ENCODE assay signal across 21 cellular contexts in the genomic region with DNA sequence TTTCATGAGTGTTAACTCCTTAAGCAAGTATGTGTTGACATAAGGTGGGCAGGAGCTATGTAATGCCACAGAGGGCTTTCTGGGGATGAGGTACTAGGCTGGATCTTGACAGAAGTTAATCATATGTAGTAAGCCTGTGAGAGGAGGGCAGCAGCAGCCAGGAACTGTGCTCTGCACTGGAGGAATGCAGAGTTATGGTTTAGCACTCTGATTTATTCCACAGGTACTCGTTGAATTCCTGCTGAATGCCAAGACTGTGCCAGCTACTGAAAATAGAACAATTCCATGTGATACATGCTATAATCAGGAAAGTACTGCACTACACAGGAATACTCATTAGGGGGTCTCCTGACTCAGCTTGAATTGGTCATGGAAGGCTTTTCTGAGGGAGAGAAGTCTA. TPM values are rescaled to one million over a fixed set of nuclear protein-coding genes. Genes with fewer than 3 reads are reported as not detected.
DNase-seq lines count a peak whose midpoint lies in the region; ATAC-seq, FAIRE-seq and TF ChIP-seq lines count a peak whose summit lies in the region.
"Had no signal": no experiment of that assay in that cellular context is flagged by ENCODE, and none has a peak within 500 bp of the region (broad histone marks: within the 10 kb centered on the region; RNA-seq: fewer than 3 reads in every experiment).

No MANE protein-coding gene starts in this region.

- FAIRE-seq in astrocyte (lab: Jason Lieb, UNC), result no peak

- TF ChIP-seq CTCF in left ventricle myocardium inferior (IDR thresholded peaks at IDR 0.05; ENCODE audit: borderline replicate concordance) (no peak), astrocyte (IDR thresholded peaks at IDR 0.05; ENCODE audit: insufficient read depth, low read depth, low read length) (no peak), GM10248 (IDR thresholded peaks at IDR 0.05; ENCODE audit: control extremely low read depth, extremely low read depth, low read depth, missing control alignments) (no peak)

- H3K4me1 ChIP-seq in left ventricle myocardium inferior (peaks cover 98% of the 10 kb centered on the region), right cardiac atrium (ENCODE audit: control insufficient read depth, insufficient read depth, low read length) (peaks cover 57% of the 10 kb centered on the region), astrocyte (ENCODE audit: insufficient read depth, low read length) (peaks cover 21% of the 10 kb centered on the region)
- H3K4me1 ChIP-seq in naive thymus-derived CD4-positive, alpha-beta T cell (ENCODE audit: control insufficient read depth in 2 of 2, insufficient read depth in 2 of 2, low read length in 2 of 2), result peaks cover 51 to 75% of the 10 kb centered on the region in 2 donors
- H3K4me1 ChIP-seq: foreskin keratinocyte had no signal

- H4K20me1 ChIP-seq in astrocyte (ENCODE audit: insufficient read depth, low read length), result peaks cover 89% of the 10 kb centered on the region

- peaks cover 29% of the 10 kb centered on the region for H3K4me1 Mint-ChIP-seq in astrocyte (ENCODE audit: low read depth, unreplicated experiment)
- peaks cover 72 to 97% (median 93%) of the 10 kb centered on the region in 7 donors for H3K4me1 Mint-ChIP-seq in naive thymus-derived CD4-positive, alpha-beta T cell

- no peaks in the 10 kb centered on the region for H3K36me3 ChIP-seq in left ventricle myocardium inferior
- H3K36me3 ChIP-seq in astrocyte (ENCODE audit: insufficient read depth, low read length), result no peaks in the 10 kb centered on the region
- H3K36me3 ChIP-seq in naive thymus-derived CD4-positive, alpha-beta T cell (ENCODE audit: control insufficient read depth in 2 of 3, insufficient read depth in 3 of 3, low read length in 3 of 3), result no peaks in the 10 kb centered on the region
- H3K36me3 ChIP-seq: suprapubic skin had no signal

- no peak overlapping the region for H3K4me3 ChIP-seq in left ventricle myocardium inferior
- H3K4me3 ChIP-seq in right cardiac atrium (ENCODE audit: low read length), result no peak overlapping the region
- H3K4me3 ChIP-seq in astrocyte (ENCODE audit: insufficient read depth, low read depth, low read length), result no peak overlapping the region
- H3K4me3 ChIP-seq in naive thymus-derived CD4-positive, alpha-beta T cell (ENCODE audit: low read length), result no peak overlapping the region
- H3K4me3 ChIP-seq: BLaER1, suprapubic skin had no signal

- 49% methylated on average over 1 of the region's 1 CpG for WGBS in right cardiac atrium

- no peak overlapping the region for H3K9ac ChIP-seq in astrocyte (ENCODE audit: low read length)
- H3K9ac ChIP-seq: BLaER1, KMS-11, parathyroid adenoma had no signal

- H3K36me3 Mint-ChIP-seq in astrocyte (ENCODE audit: low read depth, unreplicated experiment), result peaks cover 15% of the 10 kb centered on the region
- peaks cover 0 to 40% (median 10%) of the 10 kb centered on the region in 5 donors for H3K36me3 Mint-ChIP-seq in naive thymus-derived CD4-positive, alpha-beta T cell

- H3K9me3 Mint-ChIP-seq in astrocyte (ENCODE audit: unreplicated experiment), result no peaks in the 10 kb centered on the region
- H3K9me3 Mint-ChIP-seq in naive thymus-derived CD4-positive, alpha-beta T cell, result peaks cover 0 to 9% (median 3%) of the 10 kb centered on the region in 11 donors
- H3K9me3 Mint-ChIP-seq: endodermal cell, H9 had no signal

- H3K27ac ChIP-seq in left ventricle myocardium inferior (replicated peaks), result peak overlapping the region; percentile 84
- H3K27ac ChIP-seq in right cardiac atrium (ENCODE audit: low read length), result no peak overlapping the region
- no peak overlapping the region for H3K27ac ChIP-seq in astrocyte (ENCODE audit: low read depth, low read length)
- H3K27ac ChIP-seq in naive thymus-derived CD4-positive, alpha-beta T cell (ENCODE audit: low read depth, low read length), result no peak overlapping the region
- H3K27ac ChIP-seq: BLaER1, foreskin keratinocyte, KMS-11, parathyroid adenoma, suprapubic skin had no signal

- DNase-seq in left ventricle myocardium inferior (no peak), right cardiac atrium (no peak), astrocyte (ENCODE audit: low read depth) (peak; percentile 61), GM10248 (ENCODE audit: extremely low spot score) (no peak), RKO (ENCODE audit: low spot score) (no peak), AML-193 (lab: John Stamatoyannopoulos, UW) (no peak), T-helper 9 cell (no peak)
- no peak for DNase-seq in naive thymus-derived CD4-positive, alpha-beta T cell
- DNase-seq: activated CD4-positive, alpha-beta T cell treated with anti-CD3 and anti-CD28 coated beads, Interleukin-2, amount 50 U/mL, for 1 hour; central memory CD4-positive, alpha-beta T cell; endodermal cell; foreskin keratinocyte; H9; NCI-H1417; NCI-H510A treated with DMSO at 0.1 percent for 48 hours; PC-3; T-helper 2 cell had no signal

- POLR2A ChIA-PET in naive thymus-derived CD4-positive, alpha-beta T cell (lab: Charles Lee), result interaction anchor here (0.8 to 1.6 kb wide), 4 partner anchors 35 to 57 kb away, joined by 3 to 5 read pairs (median 4); no protein-coding TSS in a partner anchor
- POLR2A ChIA-PET in GM10248 (lab: Yijun Ruan, JAX), result no interaction called here

- no peaks in the 10 kb centered on the region for H3K27me3 Mint-ChIP-seq in astrocyte (ENCODE audit: low read depth, unreplicated experiment)
- no peaks in the 10 kb centered on the region for H3K27me3 Mint-ChIP-seq in naive thymus-derived CD4-positive, alpha-beta T cell

- H2AFZ ChIP-seq in astrocyte (ENCODE audit: low read depth, low read length), result no peak overlapping the region
- H2AFZ ChIP-seq: parathyroid adenoma had no signal

- CTCF ChIA-PET in naive thymus-derived CD4-positive, alpha-beta T cell (lab: Charles Lee), result interaction anchor here (0.7 to 0.9 kb wide), 2 partner anchors 12 to 50 kb away, joined by 3 read pairs; no protein-coding TSS in a partner anchor
- CTCF ChIA-PET in GM10248 (lab: Yijun Ruan, JAX), result interaction anchor here (0.6 to 2.3 kb wide), 5 partner anchors 11 to 41 kb away, joined by 3 to 8 read pairs (median 3); no protein-coding TSS in a partner anchor

- peaks cover 78% of the 10 kb centered on the region for H3K79me2 ChIP-seq in astrocyte (ENCODE audit: insufficient read depth, low read length)

- no peak overlapping the region for H3K4me2 ChIP-seq in astrocyte (ENCODE audit: low read length)
- H3K4me2 ChIP-seq: KMS-11 had no signal

- no peak overlapping the region for H3K4me3 Mint-ChIP-seq in astrocyte (ENCODE audit: unreplicated experiment)
- peak overlapping the region in 4 of 10 donors; percentile 10 to 74 (median 26) for H3K4me3 Mint-ChIP-seq in naive thymus-derived CD4-positive, alpha-beta T cell
- H3K4me3 Mint-ChIP-seq: endodermal cell, H9 had no signal

- H3K27me3 ChIP-seq in left ventricle myocardium inferior (ENCODE audit: low read depth) (no peaks in the 10 kb centered on the region), right cardiac atrium (ENCODE audit: control insufficient read depth, insufficient read depth) (no peaks in the 10 kb centered on the region), astrocyte (ENCODE audit: insufficient read depth, low read length) (no peaks in the 10 kb centered on the region)
- H3K27me3 ChIP-seq in naive thymus-derived CD4-positive, alpha-beta T cell (ENCODE audit: control insufficient read depth in 2 of 2, insufficient read depth in 2 of 2, low read length in 2 of 2), result no peaks in the 10 kb centered on the region
- H3K27me3 ChIP-seq: BLaER1, foreskin keratinocyte, suprapubic skin had no signal

- no peak for ATAC-seq in right cardiac atrium
- no peak for ATAC-seq in naive thymus-derived CD4-positive, alpha-beta T cell
- ATAC-seq: foreskin keratinocyte, PC-3 had no signal

- H3K9me3 ChIP-seq in left ventricle myocardium inferior (replicated peaks) (no peaks in the 10 kb centered on the region), right cardiac atrium (ENCODE audit: control insufficient read depth, low read length) (no peaks in the 10 kb centered on the region), astrocyte (ENCODE audit: insufficient read depth, low read depth, low read length) (no peaks in the 10 kb centered on the region)
- no peaks in the 10 kb centered on the region for H3K9me3 ChIP-seq in naive thymus-derived CD4-positive, alpha-beta T cell (ENCODE audit: control insufficient read depth in 2 of 3, low read length in 3 of 3)
- H3K9me3 ChIP-seq: suprapubic skin had no signal

- no peak overlapping the region for H3K27ac Mint-ChIP-seq in astrocyte (ENCODE audit: unreplicated experiment)
- H3K27ac Mint-ChIP-seq in naive thymus-derived CD4-positive, alpha-beta T cell, result peak overlapping the region in 8 of 9 donors; percentile 32 to 94 (median 65)
- H3K27ac Mint-ChIP-seq: endodermal cell had no signal

- intact Hi-C loops in left ventricle myocardium inferior (cut with micrococcal nuclease) (no loop called here), right cardiac atrium (cut with DNase I) (no loop called here)
- intact Hi-C loops in naive thymus-derived CD4-positive, alpha-beta T cell (cut with micrococcal nuclease), result loop anchor here in 1 of 2 donors (5.0 kb wide), 1 partner anchor 37 kb away; no protein-coding TSS in a partner anchor

RNA-seq across cellular contexts. Expression of gene SUSD6, which starts 58.7 kb away (rescaled TPM):
- total RNA-seq in left ventricle myocardium inferior, result 23.9 TPM
- total RNA-seq in right cardiac atrium, result 10 to 100 TPM; 16.5 to 25.9 (median 22.1) TPM
- polyA plus RNA-seq in right cardiac atrium, result 9.1 TPM
- 25.6 and 30.6 TPM in 2 replicates for total RNA-seq in astrocyte
- 10 to 100 TPM; 42.9 to 90.8 (median 65.0) TPM for total RNA-seq in naive thymus-derived CD4-positive, alpha-beta T cell
- 1 to 10 TPM; 4.3 to 6.3 TPM for polyA plus RNA-seq in naive thymus-derived CD4-positive, alpha-beta T cell
